Comparison of ENCODE assay signal across 23 cellular contexts in the genomic region with DNA sequence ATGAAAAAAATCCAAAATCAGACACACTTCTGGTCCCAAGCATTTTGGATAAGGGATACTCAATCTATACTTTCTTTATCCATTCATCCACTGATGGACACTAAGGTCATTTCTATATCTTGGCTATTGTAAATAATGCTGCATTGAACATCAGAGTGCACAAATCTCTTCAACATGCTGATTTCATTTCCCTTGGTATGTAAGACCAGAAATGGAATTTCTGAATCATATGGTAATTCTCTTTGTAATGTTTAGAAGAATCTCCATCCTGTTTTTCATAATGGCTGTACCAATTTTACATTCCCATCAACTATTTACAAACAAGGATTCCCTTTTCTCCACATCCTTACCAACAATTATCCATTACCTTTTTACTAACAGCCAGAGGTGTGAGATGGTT. TPM values are rescaled to one million over a fixed set of nuclear protein-coding genes. Genes with fewer than 3 reads are reported as not detected.
DNase-seq lines count a peak whose midpoint lies in the region; ATAC-seq, FAIRE-seq and TF ChIP-seq lines count a peak whose summit lies in the region.
"Had no signal": no experiment of that assay in that cellular context is flagged by ENCODE, and none has a peak within 500 bp of the region (broad histone marks: within the 10 kb centered on the region; RNA-seq: fewer than 3 reads in every experiment).

No MANE protein-coding gene starts in this region.

- FAIRE-seq in D721Med (lab: Jason Lieb, UNC), result peak; percentile 63
- peak; percentile 43 for FAIRE-seq in H54 (lab: Jason Lieb, UNC)
- FAIRE-seq: H1 had no signal

- no peak for DNase-seq in D721Med (ENCODE audit: insufficient read length, low spot score)
- DNase-seq in H54 (ENCODE audit: insufficient read length, low spot score), result no peak
- peak; percentile 56 for DNase-seq in amniotic stem cell (lab: John Stamatoyannopoulos, UW)
- peak; percentile 43 for DNase-seq in fibroblast of the aortic adventitia (ENCODE audit: low read depth)
- DNase-seq in NCI-H146 treated with DMSO at 0.1 percent for 48 hours (lab: John Stamatoyannopoulos, UW; ENCODE audit: unreplicated experiment), result no peak
- no peak for DNase-seq in GM19238 (ENCODE audit: insufficient read length, low spot score)
- no peak for DNase-seq in coronary artery (ENCODE audit: low spot score)
- DNase-seq: activated naive CD4-positive, alpha-beta T cell treated with anti-CD3 and anti-CD28 coated beads, Interleukin-2, amount 10 ng/mL, durations not matched to agents 7 days and 5 days; effector CD4-positive, alpha-beta T cell; Kasumi-1; left ventricle myocardium superior; natural killer cell; NCI-H2029 treated with DMSO at 0.1 percent for 48 hours; NCI-H226; retina; stimulated activated CD4-positive, alpha-beta T cell treated with anti-CD3 and anti-CD28 coated beads, Interleukin-2, amount 100 ng/mL, for 24 hours; substantia nigra; upper lobe of right lung; WERI-Rb-1 had no signal

- H3K27ac ChIP-seq in coronary artery, result no peak overlapping the region
- H3K27ac ChIP-seq: SK-N-MC, upper lobe of right lung, WERI-Rb-1 had no signal

- TF ChIP-seq CTCF in D721Med (IDR thresholded peaks at IDR 0.05; ENCODE audit: insufficient read depth, missing control alignments) (no peak), fibroblast of the aortic adventitia (IDR thresholded peaks at IDR 0.05; ENCODE audit: insufficient read depth, low read length) (no peak), coronary artery (IDR thresholded peaks at IDR 0.05) (no peak)

- no peak for ATAC-seq in HG02938 (IDR thresholded peaks at IDR 0.05; ENCODE audit: unreplicated experiment)
- ATAC-seq: left ventricle myocardium superior, natural killer cell, upper lobe of right lung had no signal

- no peak overlapping the region for H3K4me3 ChIP-seq in fibroblast of the aortic adventitia (ENCODE audit: low read depth, low read length)
- no peak overlapping the region for H3K4me3 ChIP-seq in coronary artery
- H3K4me3 ChIP-seq: SK-N-MC, smooth muscle cell, upper lobe of right lung had no signal

- TF ChIP-seq POLR2A in H54 (IDR thresholded peaks at IDR 0.05; ENCODE audit: low read depth, low read length), result no peak

RNA-seq across cellular contexts. Expression of a gene that starts 33.7 kb away (rescaled TPM):
- total RNA-seq in fibroblast of the aortic adventitia (ENCODE audit: low replicate concordance), result 13.2 and 39.1 TPM in 2 replicates

Comparison
In these comparisons a context has a peak if more than half of its experiments do, and no peak if none do; other contexts are left out.
1. DNase-seq: peak in amniotic stem cell (single experiment) and fibroblast of the aortic adventitia (single experiment); none in D721Med (single experiment), H54 (single experiment), NCI-H146 treated with DMSO at 0.1 percent for 48 hours (single experiment), GM19238 (single experiment) and coronary artery (single experiment).